Comparison of ENCODE assay signal across 19 cellular contexts in genomic region chr7:1884583-1885350, GRCh38.
DNase-seq lines count a peak whose midpoint lies in the region; ATAC-seq and TF ChIP-seq lines count a peak whose summit lies in the region.
"Had no signal": no experiment of that assay in that cellular context is flagged by ENCODE, and none has a peak within 500 bp of the region (broad histone marks: within the 10 kb centered on the region; RNA-seq: fewer than 3 reads in every experiment).

No MANE protein-coding gene starts in this region.

- H3K4me3 ChIP-seq in DND-41 (ENCODE audit: low read depth in 1 of 2, low read length in 2 of 2) (no peak overlapping the region), neural progenitor cell (no peak overlapping the region)
- H3K4me3 ChIP-seq in CD4-positive, alpha-beta memory T cell (ENCODE audit: low read length in 2 of 2): no peak overlapping the region
- H3K4me3 ChIP-seq: tibial artery had no signal

- H3K4me1 Mint-ChIP-seq in HFFc6 (ENCODE audit: low read depth): peaks cover 45% of the 10 kb centered on the region
- H3K4me1 Mint-ChIP-seq in WTC11: no peaks in the 10 kb centered on the region
- H3K4me1 Mint-ChIP-seq in neural progenitor cell: peaks cover 16% of the 10 kb centered on the region
- H3K4me1 Mint-ChIP-seq in CD4-positive, alpha-beta memory T cell: peaks cover 7 to 50% (median 21%) of the 10 kb centered on the region in 4 donors

- H3K27me3 Mint-ChIP-seq in HFFc6 (ENCODE audit: insufficient read depth): peaks cover 3% of the 10 kb centered on the region
- no peaks in the 10 kb centered on the region for H3K27me3 Mint-ChIP-seq in WTC11 (ENCODE audit: low read depth)
- H3K27me3 Mint-ChIP-seq in neural progenitor cell (ENCODE audit: insufficient read depth, low read depth): peaks cover 3% of the 10 kb centered on the region
- no peaks in the 10 kb centered on the region for H3K27me3 Mint-ChIP-seq in CD4-positive, alpha-beta memory T cell

- H3K4me3 Mint-ChIP-seq in HFFc6 (no peak overlapping the region), WTC11 (no peak overlapping the region), neural progenitor cell (no peak overlapping the region)
- no peak overlapping the region for H3K4me3 Mint-ChIP-seq in CD4-positive, alpha-beta memory T cell
- H3K4me3 Mint-ChIP-seq: natural killer cell had no signal

- H3K27ac ChIP-seq in DND-41 (ENCODE audit: low read length) (peak overlapping the region; percentile 75), neural progenitor cell (no peak overlapping the region)
- no peak overlapping the region for H3K27ac ChIP-seq in CD4-positive, alpha-beta memory T cell (ENCODE audit: low read depth, low read length)
- H3K27ac ChIP-seq: KMS-11, tibial artery had no signal

- H3K4me2 ChIP-seq in DND-41 (ENCODE audit: insufficient read depth, low read length): no peak overlapping the region
- H3K4me2 ChIP-seq in neural progenitor cell: no peak overlapping the region
- H3K4me2 ChIP-seq: KMS-11 had no signal

- H4K20me1 ChIP-seq in DND-41 (ENCODE audit: insufficient read depth, low read length): peaks cover 27% of the 10 kb centered on the region
- H4K20me1 ChIP-seq in neural progenitor cell (ENCODE audit: low read depth): peaks cover 26% of the 10 kb centered on the region

- H3K79me2 ChIP-seq in DND-41 (ENCODE audit: insufficient read depth, low read length): peaks cover 28% of the 10 kb centered on the region
- no peaks in the 10 kb centered on the region for H3K79me2 ChIP-seq in neural progenitor cell (ENCODE audit: low read depth)

- TF ChIP-seq CTCF in DND-41 (IDR thresholded peaks at IDR 0.05; ENCODE audit: borderline replicate concordance, extremely low read depth, low read length, poor library complexity, severe bottlenecking): no peak
- TF ChIP-seq CTCF in HFFc6 (IDR thresholded peaks at IDR 0.05): no peak
- no peak for TF ChIP-seq CTCF in WTC11 (IDR thresholded peaks at IDR 0.05)
- TF ChIP-seq CTCF in neural progenitor cell (IDR thresholded peaks at IDR 0.05): no peak

- H2AFZ ChIP-seq in DND-41 (ENCODE audit: low read depth, low read length) (no peak overlapping the region), neural progenitor cell (replicated peaks) (no peak overlapping the region)

- intact Hi-C loops in CD4-positive, alpha-beta memory T cell (cut with micrococcal nuclease): no loop called here

- peak overlapping the region; percentile 33 for H3K27ac Mint-ChIP-seq in HFFc6
- H3K27ac Mint-ChIP-seq in WTC11: peak overlapping the region; percentile 89
- peak overlapping the region; percentile 83 for H3K27ac Mint-ChIP-seq in neural progenitor cell
- peak overlapping the region in 2 of 7 donors; percentile 36 to 68 for H3K27ac Mint-ChIP-seq in CD4-positive, alpha-beta memory T cell
- H3K27ac Mint-ChIP-seq: natural killer cell had no signal

- peaks cover 72% of the 10 kb centered on the region for H3K36me3 ChIP-seq in DND-41 (ENCODE audit: insufficient read depth, low read length)
- H3K36me3 ChIP-seq in neural progenitor cell: no peaks in the 10 kb centered on the region
- H3K36me3 ChIP-seq in CD4-positive, alpha-beta memory T cell (ENCODE audit: insufficient read depth, low read length): peaks cover 32% of the 10 kb centered on the region

- H3K9ac ChIP-seq in DND-41 (ENCODE audit: low read depth, low read length) (0 out of 2 replicates have a peak overlapping the region, but pooled peaks have one; percentile 24), neural progenitor cell (no peak overlapping the region)
- H3K9ac ChIP-seq: KMS-11 had no signal

- DNase-seq in DND-41: no peak
- peak; percentile 20 for DNase-seq in HFFc6
- no peak for DNase-seq in WTC11 (ENCODE audit: low spot score)
- DNase-seq in neural progenitor cell (ENCODE audit: low spot score): no peak
- no peak for DNase-seq in CD4-positive, alpha-beta memory T cell
- DNase-seq in stimulated activated CD8-positive, alpha-beta memory T cell treated with anti-CD3 and anti-CD28 coated beads, Interleukin-4, amount 100 ng/mL, for 48 hours: no peak
- DNase-seq: activated CD4-positive, alpha-beta T cell treated with anti-CD3 and anti-CD28 coated beads for 1 hour; AML-193; Calu3; effector memory CD4-positive, alpha-beta T cell; left colon; natural killer cell; stimulated activated CD4-positive, alpha-beta T cell treated with anti-CD3 and anti-CD28 coated beads, Interleukin-1b, Interleukin-23, amount 100 ng/mL, for 48 hours; stimulated activated naive CD8-positive, alpha-beta T cell treated with anti-CD3 and anti-CD28 coated beads, Interleukin-15, Interleukin-2, amounts not matched to agents 100 U/mL and 50 U/mL, for 24 hours; T1000; tibial artery had no signal

- peaks cover 62% of the 10 kb centered on the region for H3K4me1 ChIP-seq in DND-41 (ENCODE audit: insufficient read depth, low read length)
- H3K4me1 ChIP-seq in neural progenitor cell: no peaks in the 10 kb centered on the region
- peaks cover 12% of the 10 kb centered on the region for H3K4me1 ChIP-seq in CD4-positive, alpha-beta memory T cell (ENCODE audit: insufficient read depth, low read length)
- H3K4me1 ChIP-seq: tibial artery had no signal

- H3K36me3 Mint-ChIP-seq in HFFc6 (ENCODE audit: low read depth) (peaks cover 13% of the 10 kb centered on the region), WTC11 (peaks cover 24% of the 10 kb centered on the region), neural progenitor cell (peaks cover 18% of the 10 kb centered on the region)
- H3K36me3 Mint-ChIP-seq in CD4-positive, alpha-beta memory T cell: peaks cover 16 to 36% of the 10 kb centered on the region in 2 donors
- H3K36me3 Mint-ChIP-seq: natural killer cell had no signal

- CTCF ChIA-PET in WTC11 (lab: Charles Lee): interaction anchor here (1.1 to 3.4 kb wide), 15 partner anchors 9 to 215 kb away, joined by 3 to 21 read pairs (median 6); no protein-coding TSS in a partner anchor
- CTCF ChIA-PET in CD4-positive, alpha-beta memory T cell (lab: Charles Lee; ENCODE audit: partially characterized antibody): no interaction called here

- H3F3A ChIP-seq in neural progenitor cell (ENCODE audit: low read depth): peaks cover 17% of the 10 kb centered on the region

- H3K27me3 ChIP-seq in DND-41 (ENCODE audit: insufficient read depth, low read length, poor library complexity) (no peaks in the 10 kb centered on the region), neural progenitor cell (no peaks in the 10 kb centered on the region)
- no peaks in the 10 kb centered on the region for H3K27me3 ChIP-seq in CD4-positive, alpha-beta memory T cell (ENCODE audit: insufficient read depth, low read length)
- H3K27me3 ChIP-seq: tibial artery had no signal

- no peak for ATAC-seq in DND-41 (ENCODE audit: insufficient read depth, low read depth)
- no peak for ATAC-seq in WTC11
- ATAC-seq in HG03196 (IDR thresholded peaks at IDR 0.05; ENCODE audit: unreplicated experiment): no peak
- ATAC-seq: activated naive CD4-positive, alpha-beta T cell treated with anti-CD3 and anti-CD28 coated beads, Interleukin-2, amount 50 U/mL, for 72 hours; left colon; natural killer cell; stimulated activated naive CD8-positive, alpha-beta T cell treated with anti-CD3 and anti-CD28 coated beads, Interleukin-15, Interleukin-2, amounts not matched to agents 100 U/mL and 50 U/mL, for 24 hours had no signal

- POLR2A ChIA-PET in WTC11 (lab: Charles Lee): no interaction called here
- POLR2A ChIA-PET in CD4-positive, alpha-beta memory T cell (lab: Charles Lee; ENCODE audit: partially characterized antibody): no interaction called here

- H3K9me3 ChIP-seq in DND-41 (ENCODE audit: insufficient read depth, low read length, severe bottlenecking) (peaks cover 18% of the 10 kb centered on the region), neural progenitor cell (ENCODE audit: low read depth) (no peaks in the 10 kb centered on the region)
- H3K9me3 ChIP-seq in CD4-positive, alpha-beta memory T cell (ENCODE audit: control insufficient read depth in 1 of 2, low read length in 2 of 2): no peaks in the 10 kb centered on the region
- H3K9me3 ChIP-seq: tibial artery had no signal

- H3K9me3 Mint-ChIP-seq in HFFc6 (peaks cover 11% of the 10 kb centered on the region; the same call in 1 of the 2 replicates), WTC11 (peaks cover 16% of the 10 kb centered on the region), neural progenitor cell (peaks cover 5% of the 10 kb centered on the region)
- H3K9me3 Mint-ChIP-seq in CD4-positive, alpha-beta memory T cell: peaks cover 0 to 2% (median 0%) of the 10 kb centered on the region in 8 donors
- H3K9me3 Mint-ChIP-seq: natural killer cell had no signal

TF ChIP-seq in WTC11, 78 proteins besides CTCF, POLR2A, EP300 and RAD21 (continues in another document):
- TF ChIP-seq ZNF423 (CRISPR knock-in tag; IDR thresholded peaks at IDR 0.05): no peak
- TF ChIP-seq SOX15 (CRISPR knock-in tag; IDR thresholded peaks at IDR 0.05): no peak
- TF ChIP-seq NR2C2 (CRISPR knock-in tag; IDR thresholded peaks at IDR 0.05): no peak
- TF ChIP-seq ZNF281 (CRISPR knock-in tag; IDR thresholded peaks at IDR 0.05): no peak
- TF ChIP-seq MYBL2 (CRISPR knock-in tag; IDR thresholded peaks at IDR 0.05): no peak
